ENCODE assay signal across 22 cellular contexts in the genomic region with DNA sequence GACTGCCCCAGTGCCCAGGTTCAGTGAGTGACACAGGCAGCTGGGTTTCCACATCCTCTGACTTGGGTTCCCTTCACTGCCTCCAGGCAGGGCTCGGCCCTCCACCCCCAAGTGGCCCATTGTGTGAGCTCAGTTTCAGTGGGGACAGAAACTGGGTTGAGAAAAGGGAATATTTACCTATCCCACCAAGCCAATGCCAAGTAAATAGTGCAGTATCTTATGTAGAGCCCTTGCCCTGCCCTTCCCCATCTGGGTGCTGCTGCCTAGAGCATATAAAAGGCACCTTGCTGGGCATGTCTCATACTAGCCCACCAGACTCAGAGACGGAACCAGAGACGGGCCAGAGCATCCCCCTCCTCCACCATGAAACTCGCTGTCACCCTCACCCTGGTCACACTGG. TPM values are rescaled to one million over a fixed set of nuclear protein-coding genes. Genes with fewer than 3 reads are reported as not detected.
DNase-seq lines count a peak whose midpoint lies in the region; ATAC-seq and TF ChIP-seq lines count a peak whose summit lies in the region.
"Had no signal": no experiment of that assay in that cellular context is flagged by ENCODE, and none has a peak within 500 bp of the region (broad histone marks: within the 10 kb centered on the region; RNA-seq: fewer than 3 reads in every experiment).

A gene with protein sequence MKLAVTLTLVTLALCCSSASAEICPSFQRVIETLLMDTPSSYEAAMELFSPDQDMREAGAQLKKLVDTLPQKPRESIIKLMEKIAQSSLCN (plus strand): TSS at position 301 of the 400 bp plus-strand sequence. CDS start 63 bp downstream, at position 364.

- H2AFZ ChIP-seq in mammary epithelial cell (ENCODE audit: low read depth, low read length) = no peak within 1 kb of the TSS

- no peaks in the 10 kb centered on the region for H3K79me2 ChIP-seq in mammary epithelial cell (ENCODE audit: insufficient read depth, low read length)

- H3K27ac Mint-ChIP-seq in neural crest cell (ENCODE audit: unreplicated experiment) = peak within 1 kb of the TSS; percentile 57
- H3K27ac Mint-ChIP-seq: activated naive CD4-positive, alpha-beta T cell treated with anti-CD3 and anti-CD28 coated beads for 36 hours had no signal

- no peak within 1 kb of the TSS for H3K4me2 ChIP-seq in mammary epithelial cell (ENCODE audit: insufficient read depth, low read depth, low read length)

- H3K4me3 ChIP-seq in breast epithelium (no peak within 1 kb of the TSS), mammary epithelial cell (replicated peaks in 1 of 3; ENCODE audit: insufficient read depth in 1 of 3, low read depth in 2 of 3, low read length in 3 of 3) (no peak within 1 kb of the TSS), esophagus (ENCODE audit: low read depth in 1 of 2, low read length in 2 of 2) (no peak within 1 kb of the TSS), upper lobe of left lung (no peak within 1 kb of the TSS), HAP-1 (no peak within 1 kb of the TSS)
- H3K4me3 ChIP-seq: body of pancreas, SJSA1 had no signal

- dilution Hi-C loops in mammary epithelial cell (cut with HindIII; ENCODE audit: low sequenced_read_pairs) = no loop called here

- TF ChIP-seq POLR2A in breast epithelium (IDR thresholded peaks at IDR 0.05) (no peak), upper lobe of left lung (IDR thresholded peaks at IDR 0.05) (no peak)

- intact Hi-C loops in breast epithelium (cut with DNase I; ENCODE audit: low total_unique reads) (no loop called here), mammary epithelial cell (cut with micrococcal nuclease) (no loop called here)

- H4K20me1 ChIP-seq in mammary epithelial cell (ENCODE audit: insufficient read depth, low read length) = no peaks in the 10 kb centered on the region

- H3K36me3 ChIP-seq in breast epithelium (no peaks in the 10 kb centered on the region), mammary epithelial cell (ENCODE audit: insufficient read depth, low read length) (no peaks in the 10 kb centered on the region), esophagus (ENCODE audit: control insufficient read depth in 2 of 2, insufficient read depth in 2 of 2, low read length in 1 of 2) (no peaks in the 10 kb centered on the region), upper lobe of left lung (no peaks in the 10 kb centered on the region), HAP-1 (replicated peaks) (no peaks in the 10 kb centered on the region)
- H3K36me3 ChIP-seq: SJSA1 had no signal

- 87% methylated on average over 4 of the region's 4 CpGs for WGBS in mammary epithelial cell (ENCODE audit: low coverage, missing lambda C conversion rate)
- 74 to 79% methylated on average over 4 of the region's 4 CpGs for WGBS in esophagus, 2 donors
- WGBS in upper lobe of left lung, 2 donors = 80 to 93% methylated on average over 2 to 4 of the region's 4 CpGs

- H3K36me3 Mint-ChIP-seq in neural crest cell (ENCODE audit: low read depth) = no peaks in the 10 kb centered on the region
- H3K36me3 Mint-ChIP-seq: naive thymus-derived CD8-positive, alpha-beta T cell had no signal

- no peak for ATAC-seq in upper lobe of left lung (ENCODE audit: low FRiP score in 2 of 2)
- no peak for ATAC-seq in GM21717 (IDR thresholded peaks at IDR 0.05; ENCODE audit: unreplicated experiment)
- ATAC-seq: body of pancreas; naive thymus-derived CD8-positive, alpha-beta T cell had no signal

- TF ChIP-seq EP300 in upper lobe of left lung (IDR thresholded peaks at IDR 0.05) = no peak

- H3K4me1 Mint-ChIP-seq in neural crest cell = peaks cover 9% of the 10 kb centered on the region

- H3K27me3 Mint-ChIP-seq in neural crest cell (ENCODE audit: low read depth) = peaks cover 15% of the 10 kb centered on the region
- H3K27me3 Mint-ChIP-seq: naive thymus-derived CD8-positive, alpha-beta T cell had no signal

- no peak for DNase-seq in breast epithelium (ENCODE audit: low spot score in 2 of 2)
- no peak for DNase-seq in mammary epithelial cell
- no peak for DNase-seq in neural crest cell (ENCODE audit: low read depth, low spot score)
- no peak for DNase-seq in upper lobe of left lung
- DNase-seq in HAP-1 (ENCODE audit: low spot score in 2 of 2) = no peak
- no peak for DNase-seq in CD1c-positive myeloid dendritic cell (ENCODE audit: extremely low spot score)
- DNase-seq: activated CD4-positive, alpha-beta T cell treated with anti-CD3 and anti-CD28 coated beads for 48 hours; activated naive CD4-positive, alpha-beta T cell treated with anti-CD3 and anti-CD28 coated beads for 36 hours; body of pancreas; MV-4-11; naive thymus-derived CD8-positive, alpha-beta T cell; NCI-H1930; NCI-H510A; retina; T1000 had no signal

- BruUV-seq in mammary epithelial cell (replicated peaks; lab: Mats Ljungman, UMichigan) = no TSS peak

- TF ChIP-seq CTCF in breast epithelium (IDR thresholded peaks at IDR 0.05) = no peak
- TF ChIP-seq CTCF in mammary epithelial cell (conservative IDR thresholded peaks at IDR 0.05 in 1 of 2, IDR thresholded peaks at IDR 0.05 in 1 of 2; ENCODE audit: extremely low read depth in 1 of 2, insufficient read depth in 1 of 2, low read depth in 1 of 2, low read length in 2 of 2) = no peak
- no peak for TF ChIP-seq CTCF in neural crest cell (conservative IDR thresholded peaks at IDR 0.05)
- no peak for TF ChIP-seq CTCF in upper lobe of left lung (IDR thresholded peaks at IDR 0.05)

- in situ Hi-C loops in mammary epithelial cell (cut with MboI; ENCODE audit: low sequenced_read_pairs in 2 of 2) (no loop called here), HAP-1 (cut with MboI; ENCODE audit: low sequenced_read_pairs) (loop anchor here (10.0 kb wide), 1 partner anchor 56 kb away; no protein-coding TSS in a partner anchor)

- H3K4me3 Mint-ChIP-seq in neural crest cell = no peak within 1 kb of the TSS
- H3K4me3 Mint-ChIP-seq: activated naive CD4-positive, alpha-beta T cell treated with anti-CD3 and anti-CD28 coated beads for 36 hours; naive thymus-derived CD8-positive, alpha-beta T cell had no signal

- no peaks in the 10 kb centered on the region for H3K9me3 Mint-ChIP-seq in neural crest cell
- H3K9me3 Mint-ChIP-seq: activated naive CD4-positive, alpha-beta T cell treated with anti-CD3 and anti-CD28 coated beads for 36 hours; naive thymus-derived CD8-positive, alpha-beta T cell had no signal

- CTCF ChIA-PET in mammary epithelial cell (lab: Charles Lee; ENCODE audit: low non-redundant PET) = no interaction called here

- H3K9ac ChIP-seq in mammary epithelial cell (ENCODE audit: insufficient read depth, low read length) = no peak within 1 kb of the TSS

- no peaks in the 10 kb centered on the region for H3K27me3 ChIP-seq in breast epithelium
- H3K27me3 ChIP-seq in mammary epithelial cell (ENCODE audit: insufficient read depth, low read length) = peaks cover 2% of the 10 kb centered on the region
- H3K27me3 ChIP-seq in esophagus (ENCODE audit: control insufficient read depth in 1 of 2, insufficient read depth in 2 of 2, low read length in 2 of 2) = no peaks in the 10 kb centered on the region
- H3K27me3 ChIP-seq in upper lobe of left lung = no peaks in the 10 kb centered on the region
- H3K27me3 ChIP-seq in HAP-1 (ENCODE audit: low read depth) = no peaks in the 10 kb centered on the region
- H3K27me3 ChIP-seq: body of pancreas, SJSA1 had no signal

- H3K9me3 ChIP-seq in breast epithelium (no peaks in the 10 kb centered on the region), mammary epithelial cell (replicated peaks; ENCODE audit: insufficient read depth, low read length) (no peaks in the 10 kb centered on the region), esophagus (ENCODE audit: control insufficient read depth in 2 of 2, insufficient read depth in 1 of 2, low read depth in 1 of 2, low read length in 1 of 2) (no peaks in the 10 kb centered on the region), upper lobe of left lung (no peaks in the 10 kb centered on the region), HAP-1 (no peaks in the 10 kb centered on the region)
- H3K9me3 ChIP-seq: body of pancreas, SJSA1 had no signal

- no peaks in the 10 kb centered on the region for H3K4me1 ChIP-seq in breast epithelium
- H3K4me1 ChIP-seq in mammary epithelial cell (ENCODE audit: insufficient read depth, low read length) = peaks cover 1% of the 10 kb centered on the region
- peaks cover 0 to 10% of the 10 kb centered on the region in 2 donors for H3K4me1 ChIP-seq in esophagus (ENCODE audit: control insufficient read depth in 2 of 2, insufficient read depth in 2 of 2, low read length in 1 of 2)
- peaks cover 0 to 7% (median 0%) of the 10 kb centered on the region in 4 donors for H3K4me1 ChIP-seq in upper lobe of left lung
- no peaks in the 10 kb centered on the region for H3K4me1 ChIP-seq in HAP-1
- H3K4me1 ChIP-seq: body of pancreas had no signal

- peak within 1 kb of the TSS; percentile 8 to 66 for H3K27ac ChIP-seq in breast epithelium
- H3K27ac ChIP-seq in mammary epithelial cell (ENCODE audit: insufficient read depth, low read depth, low read length) = no peak within 1 kb of the TSS
- peak within 1 kb of the TSS; percentile 24 to 40 for H3K27ac ChIP-seq in esophagus (ENCODE audit: low read depth in 2 of 2, low read length in 1 of 2)
- peak within 1 kb of the TSS in 2 of 4 donors; percentile 15 to 67 for H3K27ac ChIP-seq in upper lobe of left lung
- H3K27ac ChIP-seq: body of pancreas, SJSA1 had no signal

RNA-seq across cellular contexts. Expression of the gene that starts here (rescaled TPM):
- total RNA-seq in breast epithelium = not detected
- total RNA-seq in mammary epithelial cell = not detected
- polyA plus RNA-seq in mammary epithelial cell = not detected
- polyA minus RNA-seq in mammary epithelial cell = not detected
- 1 to 10 TPM; 4.8 to 5.5 TPM for polyA plus RNA-seq in esophagus
- total RNA-seq in neural crest cell = not detected in 2 replicates
- 1,000 to 10,000 TPM in 4 of 6 donors, 100 to 1,000 TPM in 1, 10 to 100 TPM in 1; 85.4 to 2,572 (median 1,269) TPM for total RNA-seq in upper lobe of left lung
- total RNA-seq: A172; activated naive CD4-positive, alpha-beta T cell treated with anti-CD3 and anti-CD28 coated beads for 36 hours; body of pancreas; liver; naive thymus-derived CD8-positive, alpha-beta T cell; SJSA1; temporal lobe had no signal
- polyA plus RNA-seq: CD14-positive monocyte; liver; naive thymus-derived CD8-positive, alpha-beta T cell had no signal

Comparison
In these comparisons a context has a peak if more than half of its experiments do, and no peak if none do; other contexts are left out.
1. RNA of the gene that starts here (total RNA-seq): 85.4 to 2,572 TPM in upper lobe of left lung; not detected in mammary epithelial cell, not detected in breast epithelium and not detected in neural crest cell; every median in the first group is over 10 times any median in the second.